In genomic region chr2:218709906-218710305, GRCh38 we compare ENCODE assay signal across 11 cellular contexts. TPM values are rescaled to one million over a fixed set of nuclear protein-coding genes. Genes with fewer than 3 reads are reported as not detected.
DNase-seq lines count a peak whose midpoint lies in the region; ATAC-seq and TF ChIP-seq lines count a peak whose summit lies in the region.
"Had no signal": no experiment of that assay in that cellular context is flagged by ENCODE, and none has a peak within 500 bp of the region (broad histone marks: within the 10 kb centered on the region; RNA-seq: fewer than 3 reads in every experiment).

No MANE protein-coding gene starts in this region.

- H3K36me3 ChIP-seq in esophagus muscularis mucosa = no peaks in the 10 kb centered on the region
- H3K36me3 ChIP-seq in smooth muscle cell (ENCODE audit: low read depth) = no peaks in the 10 kb centered on the region
- H3K36me3 ChIP-seq: gastrocnemius medialis, Peyer's patch had no signal

- no peak for TF ChIP-seq POLR2A in esophagus muscularis mucosa (IDR thresholded peaks at IDR 0.05; ENCODE audit: low read depth)

- H3K9ac ChIP-seq in smooth muscle cell (ENCODE audit: low read depth) = no peak overlapping the region

- no peak for TF ChIP-seq EP300 in esophagus muscularis mucosa (IDR thresholded peaks at IDR 0.05)

- peak overlapping the region; percentile 1 for H3K27ac Mint-ChIP-seq in T-helper 2 cell treated with Interferon-gamma antibody and Interleukin-4, amounts not matched to agents 5 μg/mL and 100 μg/mL, for 36 hours
- no peak overlapping the region for H3K27ac Mint-ChIP-seq in WTC11

- peaks cover 4 to 26% (median 20%) of the 10 kb centered on the region in 4 donors for H3K4me1 ChIP-seq in esophagus muscularis mucosa
- H3K4me1 ChIP-seq in smooth muscle cell (ENCODE audit: low read depth) = no peaks in the 10 kb centered on the region

- no peaks in the 10 kb centered on the region for H3K27me3 ChIP-seq in esophagus muscularis mucosa
- H3K27me3 ChIP-seq in smooth muscle cell (ENCODE audit: low read depth) = no peaks in the 10 kb centered on the region
- H3K27me3 ChIP-seq: gastrocnemius medialis, Peyer's patch had no signal

- intact Hi-C loops in esophagus muscularis mucosa (cut with DNase I) = loop anchor here (5.0 kb wide), 1 partner anchor 137 kb away; no protein-coding TSS in a partner anchor

- WGBS in esophagus muscularis mucosa = 90% methylated on average over 8 of the region's 8 CpGs
- 90% methylated on average over 8 of the region's 8 CpGs for WGBS in smooth muscle cell (ENCODE audit: low lambda C conversion rate)

- POLR2A ChIA-PET in WTC11 (lab: Charles Lee) = interaction anchor here (0.6 to 1.0 kb wide), 3 partner anchors 51 to 495 kb away, joined by 3 to 7 read pairs (median 3); partner anchors contain the start of genes BCS1L and ZNF142

- peaks cover 2% of the 10 kb centered on the region for H3K36me3 Mint-ChIP-seq in T-helper 2 cell treated with Interferon-gamma antibody and Interleukin-4, amounts not matched to agents 5 μg/mL and 100 μg/mL, for 36 hours (ENCODE audit: low read depth)
- H3K36me3 Mint-ChIP-seq in WTC11 = peaks cover 3% of the 10 kb centered on the region; the same call in 1 of the 2 replicates
- H3K36me3 Mint-ChIP-seq: memory B cell had no signal

- CTCF ChIA-PET in WTC11 (lab: Charles Lee) = interaction anchor here (0.6 to 2.4 kb wide), 28 partner anchors 10 to 291 kb away, joined by 3 to 30 read pairs (median 4); partner anchors contain the start of genes BCS1L, CYP27A1, RNF25 and STK36

- H2AFZ ChIP-seq in smooth muscle cell (ENCODE audit: low read depth) = no peak overlapping the region

- peak overlapping the region in 3 of 4 donors; percentile 83 to 95 (median 88) for H3K4me3 ChIP-seq in esophagus muscularis mucosa
- no peak overlapping the region for H3K4me3 ChIP-seq in smooth muscle cell

- no peaks in the 10 kb centered on the region for H3F3A ChIP-seq in smooth muscle cell (ENCODE audit: low read depth)

- ATAC-seq in WTC11 = no peak
- no peak for ATAC-seq in HG02973 (IDR thresholded peaks at IDR 0.05; ENCODE audit: unreplicated experiment)

- H3K27ac ChIP-seq in esophagus muscularis mucosa (replicated peaks in 1 of 4) = no peak overlapping the region
- H3K27ac ChIP-seq in smooth muscle cell (ENCODE audit: low read depth) = no peak overlapping the region

- DNase-seq in T-helper 2 cell treated with Interferon-gamma antibody and Interleukin-4, amounts not matched to agents 5 μg/mL and 100 μg/mL, for 36 hours (ENCODE audit: low spot score) = no peak
- DNase-seq in T-helper 2 cell = no peak
- no peak for DNase-seq in WTC11 (ENCODE audit: low spot score)
- no peak for DNase-seq in esophagus muscularis mucosa (ENCODE audit: extremely low spot score)
- DNase-seq in smooth muscle cell (lab: John Stamatoyannopoulos, UW; ENCODE audit: unreplicated experiment) = no peak
- DNase-seq in stimulated activated naive CD4-positive, alpha-beta T cell treated with Interleukin-2 at 50 U/mL for 16 hours (lab: John Stamatoyannopoulos, UW) = no peak
- DNase-seq in A172 (ENCODE audit: low spot score) = no peak

- H4K20me1 ChIP-seq in smooth muscle cell (ENCODE audit: low read depth) = peaks cover 10% of the 10 kb centered on the region

- no peaks in the 10 kb centered on the region for H3K9me3 Mint-ChIP-seq in T-helper 2 cell treated with Interferon-gamma antibody and Interleukin-4, amounts not matched to agents 5 μg/mL and 100 μg/mL, for 36 hours
- H3K9me3 Mint-ChIP-seq in WTC11 = peaks cover 4% of the 10 kb centered on the region
- H3K9me3 Mint-ChIP-seq: memory B cell had no signal

- peaks cover 8% of the 10 kb centered on the region for H3K27me3 Mint-ChIP-seq in T-helper 2 cell treated with Interferon-gamma antibody and Interleukin-4, amounts not matched to agents 5 μg/mL and 100 μg/mL, for 36 hours (ENCODE audit: low read depth)
- no peaks in the 10 kb centered on the region; the same call in 1 of the 2 replicates for H3K27me3 Mint-ChIP-seq in WTC11 (ENCODE audit: low read depth)
- H3K27me3 Mint-ChIP-seq: memory B cell had no signal

- H3K79me2 ChIP-seq in smooth muscle cell (ENCODE audit: low read depth) = peaks cover 33% of the 10 kb centered on the region

- TF ChIP-seq CTCF in WTC11 (IDR thresholded peaks at IDR 0.05) = no peak
- TF ChIP-seq CTCF in esophagus muscularis mucosa (IDR thresholded peaks at IDR 0.05) = no peak
- no peak for TF ChIP-seq CTCF in smooth muscle cell (IDR thresholded peaks at IDR 0.05; ENCODE audit: borderline replicate concordance, insufficient read depth, poor library complexity, severe bottlenecking)

- H3K9me3 ChIP-seq in esophagus muscularis mucosa = no peaks in the 10 kb centered on the region
- H3K9me3 ChIP-seq in smooth muscle cell (replicated peaks; ENCODE audit: low read depth) = no peaks in the 10 kb centered on the region
- H3K9me3 ChIP-seq: gastrocnemius medialis, Peyer's patch had no signal

- peaks cover 22% of the 10 kb centered on the region for H3K4me1 Mint-ChIP-seq in T-helper 2 cell treated with Interferon-gamma antibody and Interleukin-4, amounts not matched to agents 5 μg/mL and 100 μg/mL, for 36 hours (ENCODE audit: low read depth)
- peaks cover 11% of the 10 kb centered on the region for H3K4me1 Mint-ChIP-seq in WTC11

- H3K4me2 ChIP-seq in smooth muscle cell = peak overlapping the region; percentile 61

- peak overlapping the region; percentile 98 for H3K4me3 Mint-ChIP-seq in T-helper 2 cell treated with Interferon-gamma antibody and Interleukin-4, amounts not matched to agents 5 μg/mL and 100 μg/mL, for 36 hours
- peak overlapping the region; percentile 98 for H3K4me3 Mint-ChIP-seq in WTC11

TF ChIP-seq in WTC11, 78 proteins besides CTCF, POLR2A, EP300 and RAD21 (continues in another document):
- TF ChIP-seq, protein P1, sequence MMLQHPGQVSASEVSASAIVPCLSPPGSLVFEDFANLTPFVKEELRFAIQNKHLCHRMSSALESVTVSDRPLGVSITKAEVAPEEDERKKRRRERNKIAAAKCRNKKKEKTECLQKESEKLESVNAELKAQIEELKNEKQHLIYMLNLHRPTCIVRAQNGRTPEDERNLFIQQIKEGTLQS (CRISPR knock-in tag; conservative IDR thresholded peaks at IDR 0.05) = no peak
- TF ChIP-seq SMAD3 (CRISPR knock-in tag; IDR thresholded peaks at IDR 0.05; ENCODE audit: borderline replicate concordance) (no peak), NFATC4 (CRISPR knock-in tag; IDR thresholded peaks at IDR 0.05) (no peak), ZNF138 (CRISPR knock-in tag; conservative IDR thresholded peaks at IDR 0.05) (no peak), KAT7 (CRISPR knock-in tag; IDR thresholded peaks at IDR 0.05; ENCODE audit: borderline replicate concordance) (no peak), GTF2I (CRISPR knock-in tag; conservative IDR thresholded peaks at IDR 0.05) (no peak), HMGXB4 (CRISPR knock-in tag; IDR thresholded peaks at IDR 0.05) (no peak)
- TF ChIP-seq, protein P2, sequence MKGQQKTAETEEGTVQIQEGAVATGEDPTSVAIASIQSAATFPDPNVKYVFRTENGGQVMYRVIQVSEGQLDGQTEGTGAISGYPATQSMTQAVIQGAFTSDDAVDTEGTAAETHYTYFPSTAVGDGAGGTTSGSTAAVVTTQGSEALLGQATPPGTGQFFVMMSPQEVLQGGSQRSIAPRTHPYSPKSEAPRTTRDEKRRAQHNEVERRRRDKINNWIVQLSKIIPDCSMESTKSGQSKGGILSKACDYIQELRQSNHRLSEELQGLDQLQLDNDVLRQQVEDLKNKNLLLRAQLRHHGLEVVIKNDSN (CRISPR knock-in tag; IDR thresholded peaks at IDR 0.05) = no peak

RNA-seq across cellular contexts. Expression of gene TTLL4, which starts 0.7 kb away (rescaled TPM):
- total RNA-seq in WTC11 (2021) (73.7 to 87.4 TPM (median 77.1 TPM) in 3 replicates), esophagus muscularis mucosa (10 to 100 TPM in 2 of 4 donors, 1 to 10 TPM in 2; 5.8 to 11.3 (median 8.3) TPM), smooth muscle cell (21.5 and 38.3 TPM in 2 replicates)
- 22.5 and 24.3 TPM in 2 replicates for polyA plus RNA-seq in smooth muscle cell
- 11.0 and 12.4 TPM in 2 replicates for total RNA-seq in A172 (2014; rRNA removed; shearing (Covaris generic))

RNA-seq across cellular contexts. Expression of gene STK36, which starts 38.0 kb away (rescaled TPM):
- total RNA-seq in WTC11 (2021) = 41.0 to 47.7 TPM (median 42.7 TPM) in 3 replicates
- 10 to 100 TPM; 12.1 to 19.1 (median 14.8) TPM for total RNA-seq in esophagus muscularis mucosa
- 22.2 and 22.7 TPM in 2 replicates for total RNA-seq in smooth muscle cell
- 18.8 and 32.3 TPM in 2 replicates for polyA plus RNA-seq in smooth muscle cell
- 29.5 and 33.0 TPM in 2 replicates for total RNA-seq in A172 (2014; rRNA removed; shearing (Covaris generic))

RNA-seq across cellular contexts. Expression of gene RNF25, which starts 38.1 kb away (rescaled TPM):
- total RNA-seq in WTC11 (2021) (20.3 to 25.1 TPM (median 23.9 TPM) in 3 replicates), esophagus muscularis mucosa (10 to 100 TPM; 16.6 to 27.5 (median 21.1) TPM), smooth muscle cell (43.1 and 44.3 TPM in 2 replicates)
- polyA plus RNA-seq in smooth muscle cell = 33.5 and 36.1 TPM in 2 replicates
- 53.5 and 63.0 TPM in 2 replicates for total RNA-seq in A172 (2014; rRNA removed; shearing (Covaris generic))

RNA-seq across cellular contexts. Expression of gene BCS1L, which starts 50.4 kb away (rescaled TPM):
- total RNA-seq in WTC11 (2021) (31.4 to 35.4 TPM (median 32.7 TPM) in 3 replicates), esophagus muscularis mucosa (10 to 100 TPM; 21.3 to 27.3 (median 25.6) TPM), smooth muscle cell (23.8 and 44.3 TPM in 2 replicates)
- polyA plus RNA-seq in smooth muscle cell = 39.5 and 41.1 TPM in 2 replicates
- 38.9 and 40.7 TPM in 2 replicates for total RNA-seq in A172 (2014; rRNA removed; shearing (Covaris generic))

RNA-seq across cellular contexts. Expression of gene ZNF142, which starts 50.5 kb away (rescaled TPM):
- total RNA-seq in WTC11 (2021) (25.1 to 33.5 TPM (median 28.7 TPM) in 3 replicates), esophagus muscularis mucosa (10 to 100 TPM; 17.4 to 33.6 (median 26.3) TPM), smooth muscle cell (3.9 and 5.8 TPM in 2 replicates)
- polyA plus RNA-seq in smooth muscle cell = 6.9 and 7.3 TPM in 2 replicates
- total RNA-seq in A172 (2014; rRNA removed; shearing (Covaris generic)) = 14.1 and 18.3 TPM in 2 replicates
